21 cellular contexts compared by ENCODE assay signal in genomic region chr2:138104071-138104470, GRCh38.
DNase-seq lines count a peak whose midpoint lies in the region; ATAC-seq, FAIRE-seq and TF ChIP-seq lines count a peak whose summit lies in the region.
"Had no signal": no experiment of that assay in that cellular context is flagged by ENCODE, and none has a peak within 500 bp of the region (broad histone marks: within the 10 kb centered on the region; RNA-seq: fewer than 3 reads in every experiment).

No MANE protein-coding gene starts in this region.

- H3K36me3 ChIP-seq in astrocyte (ENCODE audit: insufficient read depth, low read length): no peaks in the 10 kb centered on the region
- H3K36me3 ChIP-seq: BE2C had no signal

- peaks cover 6% of the 10 kb centered on the region for H3K4me1 ChIP-seq in astrocyte (ENCODE audit: insufficient read depth, low read length)
- H3K4me1 ChIP-seq: BE2C had no signal

- no peak for TF ChIP-seq CTCF in astrocyte (IDR thresholded peaks at IDR 0.05; ENCODE audit: insufficient read depth, low read depth, low read length)

- H3K4me2 ChIP-seq in astrocyte (ENCODE audit: low read length): no peak overlapping the region
- H3K4me2 ChIP-seq: GM23338 had no signal

- H3K4me3 ChIP-seq in astrocyte (ENCODE audit: insufficient read depth, low read depth, low read length): no peak overlapping the region
- H3K4me3 ChIP-seq: GM23338 had no signal

- H4K20me1 ChIP-seq in astrocyte (ENCODE audit: insufficient read depth, low read length): no peaks in the 10 kb centered on the region

- H3K27ac Mint-ChIP-seq in astrocyte (ENCODE audit: unreplicated experiment): no peak overlapping the region
- H3K27ac Mint-ChIP-seq: CD4-positive, CD25-positive, alpha-beta regulatory T cell; CD8-positive, alpha-beta memory T cell; GM23338; IgD-negative memory B cell had no signal

- H3K79me2 ChIP-seq in astrocyte (ENCODE audit: insufficient read depth, low read length): no peaks in the 10 kb centered on the region

- H3K36me3 Mint-ChIP-seq in astrocyte (ENCODE audit: low read depth, unreplicated experiment): peaks cover 4% of the 10 kb centered on the region
- H3K36me3 Mint-ChIP-seq: CD4-positive, CD25-positive, alpha-beta regulatory T cell; CD8-positive, alpha-beta memory T cell; IgD-negative memory B cell had no signal

- DNase-seq in RCC 7860 (ENCODE audit: low spot score) (peak; percentile 69), astrocyte (ENCODE audit: low read depth) (peak; percentile 31), renal cortical epithelial cell (ENCODE audit: low read depth) (peak; percentile 44), occipital lobe (lab: John Stamatoyannopoulos, UW) (no peak), GDM1 (lab: John Stamatoyannopoulos, UW) (no peak)
- DNase-seq: ACHN; BE2C; C1 segment of cervical spinal cord; Caco-2; CD4-positive, CD25-positive, alpha-beta regulatory T cell; CD8-positive, alpha-beta memory T cell; HCEC 1CT had no signal

- H3K9ac ChIP-seq in astrocyte (ENCODE audit: low read length): no peak overlapping the region

- no peaks in the 10 kb centered on the region for H3K27me3 ChIP-seq in astrocyte (ENCODE audit: insufficient read depth, low read length)
- H3K27me3 ChIP-seq: BE2C had no signal

- no peak overlapping the region for H2AFZ ChIP-seq in astrocyte (ENCODE audit: low read depth, low read length)
- H2AFZ ChIP-seq: GM23338 had no signal

- peaks cover 35% of the 10 kb centered on the region for H3K4me1 Mint-ChIP-seq in astrocyte (ENCODE audit: low read depth, unreplicated experiment)
- H3K4me1 Mint-ChIP-seq: CD4-positive, CD25-positive, alpha-beta regulatory T cell; CD8-positive, alpha-beta memory T cell; IgD-negative memory B cell had no signal

- no peaks in the 10 kb centered on the region for H3K27me3 Mint-ChIP-seq in astrocyte (ENCODE audit: low read depth, unreplicated experiment)
- H3K27me3 Mint-ChIP-seq: CD4-positive, CD25-positive, alpha-beta regulatory T cell; IgD-negative memory B cell had no signal

- H3K4me3 Mint-ChIP-seq in astrocyte (ENCODE audit: unreplicated experiment): no peak overlapping the region
- H3K4me3 Mint-ChIP-seq: CD4-positive, CD25-positive, alpha-beta regulatory T cell; CD8-positive, alpha-beta memory T cell; GM23338; IgD-negative memory B cell had no signal

- H3K9me3 ChIP-seq in astrocyte (ENCODE audit: insufficient read depth, low read depth, low read length): no peaks in the 10 kb centered on the region
- H3K9me3 ChIP-seq: BE2C, Caco-2 had no signal

- peaks cover 12% of the 10 kb centered on the region for H3K9me3 Mint-ChIP-seq in astrocyte (ENCODE audit: unreplicated experiment)

- FAIRE-seq in RCC 7860 (lab: Jason Lieb, UNC) (peak; percentile 93), astrocyte (lab: Jason Lieb, UNC) (no peak)
- FAIRE-seq: A204.1, D721Med, G401.6, GM12892, H54, HepG2 had no signal

- H3K27ac ChIP-seq in astrocyte (ENCODE audit: low read depth, low read length): no peak overlapping the region

- ATAC-seq in HG02852 (IDR thresholded peaks at IDR 0.05; ENCODE audit: unreplicated experiment): no peak
- ATAC-seq: GM23338, HepG2 had no signal

Comparison
In these comparisons a context has a peak if more than half of its experiments do, and no peak if none do; other contexts are left out.
1. DNase-seq: peak in RCC 7860 (single experiment), astrocyte (single experiment) and renal cortical epithelial cell (single experiment); none in occipital lobe (single experiment) and GDM1 (single experiment).